In the genomic region with DNA sequence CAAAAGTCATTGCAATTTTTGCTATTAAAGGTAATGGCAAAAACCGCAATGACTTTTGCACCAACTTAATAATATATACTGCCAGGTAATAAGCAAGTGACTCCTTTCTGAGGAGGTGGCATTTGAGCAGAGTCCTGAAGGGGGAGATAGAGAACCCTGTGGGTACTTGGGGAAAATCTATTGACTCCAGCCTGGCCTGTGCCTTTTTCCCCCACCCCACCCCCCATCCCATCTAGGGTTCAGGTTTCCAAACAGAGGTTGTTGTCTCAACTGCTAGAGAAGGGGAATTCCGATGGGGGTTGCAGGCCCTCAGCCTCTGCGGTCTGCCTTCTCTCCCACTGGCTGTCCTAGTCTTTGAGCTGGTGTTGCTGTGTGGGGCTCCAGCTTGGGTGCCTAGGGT, we compare ENCODE assay signal across 9 cellular contexts. TPM values are rescaled to one million over a fixed set of nuclear protein-coding genes. Genes with fewer than 3 reads are reported as not detected.
DNase-seq lines count a peak whose midpoint lies in the region; ATAC-seq and TF ChIP-seq lines count a peak whose summit lies in the region.
"Had no signal": no experiment of that assay in that cellular context is flagged by ENCODE, and none has a peak within 500 bp of the region (broad histone marks: within the 10 kb centered on the region; RNA-seq: fewer than 3 reads in every experiment).

No MANE protein-coding gene starts in this region.

- H3K27ac ChIP-seq in HL-60 (replicated peaks), result no peak overlapping the region

- POLR2A ChIA-PET in WTC11 (lab: Charles Lee), result interaction anchor here (0.5 to 1.0 kb wide), 2 partner anchors 12 to 100 kb away, joined by 4 to 5 read pairs; partner anchors contain the start of gene EIF3G

- peaks cover 8% of the 10 kb centered on the region for H3K36me3 Mint-ChIP-seq in WTC11

- ATAC-seq in WTC11, result peak; percentile 89

- TF ChIP-seq CTCF in HL-60 (IDR thresholded peaks at IDR 0.05; ENCODE audit: insufficient read depth, low read length), result peak; percentile 39
- 0 out of 2 replicates have a peak, but pooled peaks have one; percentile 22 for TF ChIP-seq CTCF in WTC11 (IDR thresholded peaks at IDR 0.05)

- no peaks in the 10 kb centered on the region for H3K27me3 ChIP-seq in HL-60 (ENCODE audit: insufficient read depth, poor library complexity, severe bottlenecking)

- H3K4me3 Mint-ChIP-seq in WTC11, result no peak overlapping the region
- H3K4me3 Mint-ChIP-seq: stimulated activated naive CD8-positive, alpha-beta T cell treated with anti-CD3 and anti-CD28 coated beads, Interleukin-15, Interleukin-2, amounts not matched to agents 100 ng/mL and 50 ng/mL, for 24 hours had no signal

- CTCF ChIA-PET in WTC11 (lab: Charles Lee), result interaction anchor here (0.6 to 2.4 kb wide), 22 partner anchors 9 to 197 kb away, joined by 3 to 20 read pairs (median 4); partner anchors contain the start of genes ICAM1, ICAM5 and S1PR2

- no peak overlapping the region for H3K4me3 ChIP-seq in HL-60 (replicated peaks; ENCODE audit: insufficient read depth, low read length)

- H3K27ac Mint-ChIP-seq in WTC11, result no peak overlapping the region
- H3K27ac Mint-ChIP-seq: stimulated activated naive CD8-positive, alpha-beta T cell treated with anti-CD3 and anti-CD28 coated beads, Interleukin-15, Interleukin-2, amounts not matched to agents 100 ng/mL and 50 ng/mL, for 24 hours had no signal

- no peaks in the 10 kb centered on the region for H3K27me3 Mint-ChIP-seq in WTC11 (ENCODE audit: low read depth)
- H3K27me3 Mint-ChIP-seq: stimulated activated naive CD8-positive, alpha-beta T cell treated with anti-CD3 and anti-CD28 coated beads, Interleukin-15, Interleukin-2, amounts not matched to agents 100 ng/mL and 50 ng/mL, for 24 hours had no signal

- peak in 2 of 3 donors; percentile 23 to 25 for DNase-seq in stimulated activated CD4-positive, alpha-beta T cell treated with anti-CD3 and anti-CD28 coated beads, Interleukin-12 subunit alpha, Interleukin-12 subunit beta, amount 100 ng/mL, for 48 hours (ENCODE audit: low read depth in 2 of 3, low spot score in 1 of 3)
- no peak for DNase-seq in stimulated activated CD4-positive, alpha-beta T cell treated with anti-CD3 and anti-CD28 coated beads, Interleukin-12 subunit alpha, Interleukin-12 subunit beta, amount 100 ng/mL, for 4 hours
- peak in 1 of 2 experiments; percentile 61 for DNase-seq in HL-60 (ENCODE audit: low read depth in 1 of 2, low spot score in 1 of 2)
- DNase-seq in WTC11 (ENCODE audit: low spot score), result peak; percentile 57
- peak; percentile 52 for DNase-seq in iPS DF 19.7 (ENCODE audit: low read depth, low spot score)
- no peak for DNase-seq in NCI-H1417 treated with DMSO at 0.1 percent for 48 hours (lab: John Stamatoyannopoulos, UW)
- no peak for DNase-seq in mesenteric fat pad (ENCODE audit: low spot score)
- DNase-seq in ACHN, result no peak

- in situ Hi-C loops in ACHN (cut with HindIII; ENCODE audit: low pct_ligation_motif_present, low pct_unique_long_range_greater_than_20kb, low sequenced_read_pairs), result no loop called here

- H3K4me1 Mint-ChIP-seq in WTC11, result no peaks in the 10 kb centered on the region

- peaks cover 4% of the 10 kb centered on the region; the same call in 1 of the 2 replicates for H3K9me3 Mint-ChIP-seq in WTC11
- H3K9me3 Mint-ChIP-seq: stimulated activated naive CD8-positive, alpha-beta T cell treated with anti-CD3 and anti-CD28 coated beads, Interleukin-15, Interleukin-2, amounts not matched to agents 100 ng/mL and 50 ng/mL, for 24 hours had no signal

TF ChIP-seq in WTC11, 78 proteins besides CTCF, POLR2A, EP300 and RAD21:
- TF ChIP-seq ZBTB21 (CRISPR knock-in tag; IDR thresholded peaks at IDR 0.05; ENCODE audit: borderline replicate concordance), result no peak
- TF ChIP-seq SP1 (CRISPR knock-in tag; conservative IDR thresholded peaks at IDR 0.05), result no peak
- no peak for TF ChIP-seq ZNF317 (CRISPR knock-in tag; IDR thresholded peaks at IDR 0.05; ENCODE audit: borderline replicate concordance, low read depth)
- TF ChIP-seq, protein P1, sequence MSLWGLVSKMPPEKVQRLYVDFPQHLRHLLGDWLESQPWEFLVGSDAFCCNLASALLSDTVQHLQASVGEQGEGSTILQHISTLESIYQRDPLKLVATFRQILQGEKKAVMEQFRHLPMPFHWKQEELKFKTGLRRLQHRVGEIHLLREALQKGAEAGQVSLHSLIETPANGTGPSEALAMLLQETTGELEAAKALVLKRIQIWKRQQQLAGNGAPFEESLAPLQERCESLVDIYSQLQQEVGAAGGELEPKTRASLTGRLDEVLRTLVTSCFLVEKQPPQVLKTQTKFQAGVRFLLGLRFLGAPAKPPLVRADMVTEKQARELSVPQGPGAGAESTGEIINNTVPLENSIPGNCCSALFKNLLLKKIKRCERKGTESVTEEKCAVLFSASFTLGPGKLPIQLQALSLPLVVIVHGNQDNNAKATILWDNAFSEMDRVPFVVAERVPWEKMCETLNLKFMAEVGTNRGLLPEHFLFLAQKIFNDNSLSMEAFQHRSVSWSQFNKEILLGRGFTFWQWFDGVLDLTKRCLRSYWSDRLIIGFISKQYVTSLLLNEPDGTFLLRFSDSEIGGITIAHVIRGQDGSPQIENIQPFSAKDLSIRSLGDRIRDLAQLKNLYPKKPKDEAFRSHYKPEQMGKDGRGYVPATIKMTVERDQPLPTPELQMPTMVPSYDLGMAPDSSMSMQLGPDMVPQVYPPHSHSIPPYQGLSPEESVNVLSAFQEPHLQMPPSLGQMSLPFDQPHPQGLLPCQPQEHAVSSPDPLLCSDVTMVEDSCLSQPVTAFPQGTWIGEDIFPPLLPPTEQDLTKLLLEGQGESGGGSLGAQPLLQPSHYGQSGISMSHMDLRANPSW (CRISPR knock-in tag; conservative IDR thresholded peaks at IDR 0.05; ENCODE audit: low read depth), result no peak
- no peak for TF ChIP-seq FOXJ3 (CRISPR knock-in tag; IDR thresholded peaks at IDR 0.05; ENCODE audit: borderline replicate concordance)

RNA-seq across cellular contexts. Expression of gene S1PR2, which starts 11.5 kb away (rescaled TPM):
- 12.9 to 13.6 TPM (median 13.2 TPM) in 3 replicates for total RNA-seq in WTC11 (2021)
- 13.3 TPM for total RNA-seq in mesenteric fat pad

RNA-seq across cellular contexts. Expression of gene DNMT1, which starts 24.9 kb away (rescaled TPM):
- total RNA-seq in WTC11 (2021), result 174 to 210 TPM (median 191 TPM) in 3 replicates
- 57.7 TPM for total RNA-seq in mesenteric fat pad

RNA-seq across cellular contexts. Expression of gene MRPL4, which starts 32.3 kb away (rescaled TPM):
- 109 to 112 TPM (median 110 TPM) in 3 replicates for total RNA-seq in WTC11 (2021)
- total RNA-seq in mesenteric fat pad, result 54.5 TPM

RNA-seq across cellular contexts. Expression of gene ICAM1, which starts 51.2 kb away (rescaled TPM):
- total RNA-seq in WTC11 (2021), result 3.8 to 5.4 TPM (median 4.8 TPM) in 3 replicates
- total RNA-seq in mesenteric fat pad, result 77.1 TPM

Comparison
In these comparisons a context has a peak if more than half of its experiments do, and no peak if none do; other contexts are left out.
1. DNase-seq: peak in stimulated activated CD4-positive, alpha-beta T cell treated with anti-CD3 and anti-CD28 coated beads, Interleukin-12 subunit alpha, Interleukin-12 subunit beta, amount 100 ng/mL, for 48 hours (2 of 3), WTC11 (single experiment) and iPS DF 19.7 (single experiment); none in stimulated activated CD4-positive, alpha-beta T cell treated with anti-CD3 and anti-CD28 coated beads, Interleukin-12 subunit alpha, Interleukin-12 subunit beta, amount 100 ng/mL, for 4 hours (single experiment), NCI-H1417 treated with DMSO at 0.1 percent for 48 hours (single experiment), mesenteric fat pad (single experiment) and ACHN (single experiment).